ENCODE assay signal across 11 cellular contexts in genomic region chr17:83101805-83102480, GRCh38. TPM values are rescaled to one million over a fixed set of nuclear protein-coding genes. Genes with fewer than 3 reads are reported as not detected.
DNase-seq lines count a peak whose midpoint lies in the region; ATAC-seq and TF ChIP-seq lines count a peak whose summit lies in the region.
"Had no signal": no experiment of that assay in that cellular context is flagged by ENCODE, and none has a peak within 500 bp of the region (broad histone marks: within the 10 kb centered on the region; RNA-seq: fewer than 3 reads in every experiment).

No MANE protein-coding gene starts in this region.

- no peaks in the 10 kb centered on the region for H3K36me3 Mint-ChIP-seq in mesothelial cell of epicardium

- peaks cover 72% of the 10 kb centered on the region for H3K4me1 Mint-ChIP-seq in mesothelial cell of epicardium

- BruUV-seq in IMR-90 (replicated peaks; lab: Mats Ljungman, UMichigan) = no TSS peak

- H2BK15ac ChIP-seq in IMR-90 (ENCODE audit: low read depth, low read length) = no peak overlapping the region

- H2AK9ac ChIP-seq in IMR-90 (replicated peaks; ENCODE audit: low read depth, low read length, poor library complexity) = peak overlapping the region; percentile 91

- intact Hi-C loops in IMR-90 (cut with micrococcal nuclease) (no loop called here), breast epithelium (cut with DNase I; ENCODE audit: low total_unique reads) (no loop called here)

- no peak overlapping the region for H2BK20ac ChIP-seq in IMR-90 (ENCODE audit: low read depth, low read length)

- in situ Hi-C loops in IMR-90 (cut with MboI; ENCODE audit: low sequenced_read_pairs) = no loop called here

- H4K8ac ChIP-seq in IMR-90 (ENCODE audit: low read depth in 2 of 2, low read length in 2 of 2) = 0 out of 4 replicates have a peak overlapping the region, but pooled peaks of 1 of the 2 experiments have one; percentile 53

- H3K27ac Mint-ChIP-seq in mesothelial cell of epicardium = peak overlapping the region; percentile 91
- H3K27ac Mint-ChIP-seq: activated CD8-positive, alpha-beta T cell treated with anti-CD3 and anti-CD28 coated beads, Interleukin-2, amount 10 ng/mL, durations not matched to agents 7 days and 5 days had no signal

- dilution Hi-C loops in IMR-90 (cut with HindIII; ENCODE audit: low sequenced_read_pairs, unreplicated experiment) = no loop called here

- H3K9me3 ChIP-seq in IMR-90 (ENCODE audit: control insufficient read depth, insufficient read depth, low read length) (no peaks in the 10 kb centered on the region), breast epithelium (no peaks in the 10 kb centered on the region), upper lobe of left lung (no peaks in the 10 kb centered on the region)
- H3K9me3 ChIP-seq: SK-N-SH had no signal

- DNase-seq in IMR-90 = no peak
- no peak for DNase-seq in breast epithelium (ENCODE audit: low spot score in 2 of 2)
- no peak for DNase-seq in mesothelial cell of epicardium (ENCODE audit: low spot score in 2 of 2, unreplicated experiment in 2 of 2)
- peak in 1 of 2 donors; percentile 84 for DNase-seq in upper lobe of left lung
- no peak for DNase-seq in 8988T
- DNase-seq in NCI-H1092 (lab: John Stamatoyannopoulos, UW) = no peak
- no peak for DNase-seq in hypothalamus (lab: John Stamatoyannopoulos, UW)
- DNase-seq: activated CD8-positive, alpha-beta T cell treated with anti-CD3 and anti-CD28 coated beads, Interleukin-2, amount 10 ng/mL, durations not matched to agents 7 days and 5 days; NCI-H226; SK-N-SH had no signal

- peak overlapping the region; percentile 89 for H3K4ac ChIP-seq in IMR-90 (ENCODE audit: low read depth, low read length)

- H3K27me3 Mint-ChIP-seq in mesothelial cell of epicardium (ENCODE audit: low read depth) = no peaks in the 10 kb centered on the region

- H3K27me3 ChIP-seq in IMR-90 (ENCODE audit: control insufficient read depth, insufficient read depth, low read length) = no peaks in the 10 kb centered on the region
- H3K27me3 ChIP-seq in breast epithelium = no peaks in the 10 kb centered on the region
- peaks cover 0 to 8% (median 3%) of the 10 kb centered on the region in 4 donors for H3K27me3 ChIP-seq in upper lobe of left lung

- TF ChIP-seq CTCF in IMR-90 (conservative IDR thresholded peaks at IDR 0.05; ENCODE audit: low read depth, low read length) (no peak), breast epithelium (IDR thresholded peaks at IDR 0.05) (no peak), mesothelial cell of epicardium (IDR thresholded peaks at IDR 0.05; ENCODE audit: unreplicated experiment) (no peak), upper lobe of left lung (IDR thresholded peaks at IDR 0.05) (no peak)

- H3K4me3 ChIP-seq in IMR-90 (ENCODE audit: insufficient read depth, low read depth, low read length) (no peak overlapping the region), breast epithelium (peak overlapping the region in 1 of 3 donors; percentile 25), upper lobe of left lung (peak overlapping the region in 1 of 4 donors; percentile 10)
- H3K4me3 ChIP-seq: lung had no signal

- H3K4me1 ChIP-seq in IMR-90 (ENCODE audit: control insufficient read depth, insufficient read depth, low read length) (peaks cover 28% of the 10 kb centered on the region), breast epithelium (peaks cover 16 to 21% of the 10 kb centered on the region in 2 donors), upper lobe of left lung (peaks cover 30 to 49% (median 44%) of the 10 kb centered on the region in 4 donors)

- no peak; the same call in 1 of the 2 replicates for ATAC-seq in IMR-90 (ENCODE audit: low read depth)
- ATAC-seq in upper lobe of left lung (ENCODE audit: low FRiP score in 2 of 2) = peak; percentile 20 to 63

- H3K36me3 ChIP-seq in IMR-90 (ENCODE audit: control insufficient read depth, insufficient read depth, low read length) (peaks cover 1% of the 10 kb centered on the region; the same call in 1 of the 2 replicates), breast epithelium (no peaks in the 10 kb centered on the region), upper lobe of left lung (no peaks in the 10 kb centered on the region)

- H2BK5ac ChIP-seq in IMR-90 (ENCODE audit: low read depth, low read length, poor library complexity, severe bottlenecking) = peak overlapping the region; percentile 17

- no peak overlapping the region for H3K9ac ChIP-seq in IMR-90 (ENCODE audit: low read depth, low read length)
- H3K9ac ChIP-seq: SK-N-SH had no signal

- no peak overlapping the region; the same call in 1 of the 2 replicates for H4K5ac ChIP-seq in IMR-90 (ENCODE audit: low read depth, low read length)

- H3K56ac ChIP-seq in IMR-90 (ENCODE audit: extremely low read depth, insufficient read depth, low read length) = no peak overlapping the region

- H4K20me1 ChIP-seq in IMR-90 (ENCODE audit: insufficient read depth, low read length) = peaks cover 8% of the 10 kb centered on the region

- no peak overlapping the region for H3K4me2 ChIP-seq in IMR-90 (ENCODE audit: low read depth, low read length)
- H3K4me2 ChIP-seq: SK-N-SH had no signal

- H2AFZ ChIP-seq in IMR-90 (replicated peaks; ENCODE audit: low read length, poor library complexity) = peak overlapping the region; percentile 75

- CTCF ChIA-PET in IMR-90 (lab: Yijun Ruan, JAX) = no interaction called here

- no peak for TF ChIP-seq RAD21 in IMR-90 (IDR thresholded peaks at IDR 0.05; ENCODE audit: low read length)

- H3K4me3 Mint-ChIP-seq in mesothelial cell of epicardium = peak overlapping the region; percentile 31
- H3K4me3 Mint-ChIP-seq: activated CD8-positive, alpha-beta T cell treated with anti-CD3 and anti-CD28 coated beads, Interleukin-2, amount 10 ng/mL, durations not matched to agents 7 days and 5 days had no signal

- no peaks in the 10 kb centered on the region for H3K9me3 Mint-ChIP-seq in mesothelial cell of epicardium

- H3K79me1 ChIP-seq in IMR-90 (ENCODE audit: low read depth in 1 of 2, low read length in 2 of 2) = peaks cover 0 to 3% of the 10 kb centered on the region in 2 experiments; a peak in 2 of 4 replicates

- H3K14ac ChIP-seq in IMR-90 (replicated peaks; ENCODE audit: low read depth, low read length) = peak overlapping the region; percentile 63

- peak overlapping the region; percentile 32; the same call in 1 of the 2 replicates for H2BK120ac ChIP-seq in IMR-90 (ENCODE audit: low read depth, low read length)

- no peaks in the 10 kb centered on the region; the same call in 1 of the 2 replicates for H3K9me1 ChIP-seq in IMR-90 (ENCODE audit: insufficient read depth, low read length)

- H4K91ac ChIP-seq in IMR-90 (ENCODE audit: insufficient read depth, low read depth, low read length) = peak overlapping the region; percentile 26; the same call in 1 of the 2 replicates

- 29% methylated on average over 1 of the region's 22 CpGs; no CpG with 5 or more reads in 1 of the 2 experiments for WGBS in IMR-90 (ENCODE audit: extremely low coverage in 2 of 2, insufficient read length in 1 of 2), 2 experiments
- WGBS in upper lobe of left lung, 2 donors = 73% methylated on average over 17 of the region's 22 CpGs; no CpG with 5 or more reads in 1 of the 2 donors

- no peak for TF ChIP-seq EP300 in upper lobe of left lung (IDR thresholded peaks at IDR 0.05)

- H3K23ac ChIP-seq in IMR-90 (ENCODE audit: low read depth, low read length) = no peak overlapping the region; the same call in 1 of the 2 replicates

- no peak overlapping the region for H3K18ac ChIP-seq in IMR-90 (ENCODE audit: low read depth, low read length)

- TF ChIP-seq POLR2A in IMR-90 (IDR thresholded peaks at IDR 0.05; ENCODE audit: low read depth, low read length) = no peak
- TF ChIP-seq POLR2A in breast epithelium (IDR thresholded peaks at IDR 0.05) = no peak
- TF ChIP-seq POLR2A in upper lobe of left lung (IDR thresholded peaks at IDR 0.05) = no peak

- H3K27ac ChIP-seq in IMR-90 (ENCODE audit: insufficient read depth, low read length) (no peak overlapping the region), breast epithelium (peak overlapping the region; percentile 52 to 89), upper lobe of left lung (peak overlapping the region; percentile 33 to 71 (median 44))

- H2AK5ac ChIP-seq in IMR-90 (ENCODE audit: low read depth, low read length) = peak overlapping the region; percentile 85

- POLR2A ChIA-PET in IMR-90 (lab: Charles Lee; ENCODE audit: unreplicated experiment) = no interaction called here

TF ChIP-seq in IMR-90, 13 proteins besides CTCF, POLR2A, EP300 and RAD21:
- no peak for TF ChIP-seq MXI1 (IDR thresholded peaks at IDR 0.05; ENCODE audit: borderline replicate concordance, low read depth, low read length)

RNA-seq across cellular contexts. Expression of gene METRNL, which starts 22.5 kb away (rescaled TPM):
- total RNA-seq in IMR-90 (2012; rRNA removed) (17.9 and 21.4 TPM in 2 replicates), breast epithelium (100 to 1,000 TPM in 1 of 3 donors, 10 to 100 TPM in 2; 41.6 to 102 (median 54.1) TPM), mesothelial cell of epicardium (105 to 106 TPM (median 106 TPM) in 3 replicates), upper lobe of left lung (100 to 1,000 TPM in 2 of 6 donors, 10 to 100 TPM in 4; 59.4 to 120 (median 76.4) TPM)
- polyA plus RNA-seq in IMR-90 (2012; rRNA removed) = 48.2 and 60.2 TPM in 2 replicates
- 73.7 and 167 TPM in 2 replicates for polyA plus RNA-seq in IMR-90 (2012; cell fraction: cytosol; rRNA removed)
- polyA plus RNA-seq in IMR-90 (2012; cell fraction: nucleus; rRNA removed; ENCODE audit: low replicate concordance) = 50.0 and 129 TPM in 2 replicates
